ENCODE assay signal across 22 cellular contexts in genomic region chr11:26076591-26076990, GRCh38.
"Had no signal": no experiment of that assay in that cellular context is flagged by ENCODE, and none has a peak within 500 bp of the region (broad histone marks: within the 10 kb centered on the region; RNA-seq: fewer than 3 reads in every experiment).

No MANE protein-coding gene starts in this region.

- H3K4me2 ChIP-seq: KMS-11 had no signal

- H3K9ac ChIP-seq: KMS-11 had no signal

- H3K27me3 ChIP-seq: SJCRH30 had no signal

- H3K9me3 Mint-ChIP-seq: IgD-negative memory B cell had no signal

- H3K36me3 ChIP-seq: SJCRH30 had no signal

- H3K27ac ChIP-seq: KMS-11, SJCRH30, SK-N-MC had no signal

- H3K36me3 Mint-ChIP-seq: IgD-negative memory B cell had no signal

- DNase-seq: NCI-H1092, NCI-H1105 treated with DMSO at 0.1 percent for 48 hours, NCI-H1417 treated with DMSO at 0.1 percent for 48 hours, NCI-H146, NCI-H1694 treated with DMSO at 0.1 percent for 48 hours, NCI-H1930, NCI-H2081, NCI-H2107, NCI-H2227 treated with DMSO at 0.1 percent for 48 hours, NCI-H524, NCI-H526 treated with DMSO at 0.1 percent for 48 hours, NCI-H748 treated with DMSO at 0.1 percent for 48 hours, PC-3, SHP77 treated with DMSO at 0.1 percent for 48 hours, SJCRH30 had no signal

- ATAC-seq: HepG2, K562, Panc1, PC-3, Right ventricle myocardium inferior had no signal

- H3K4me3 Mint-ChIP-seq: IgD-negative memory B cell had no signal

- H3K4me3 ChIP-seq: K562, SJCRH30, SK-N-MC had no signal

- H3K27ac Mint-ChIP-seq: IgD-negative memory B cell had no signal

- H3K9me3 ChIP-seq: SJCRH30 had no signal
